ENCODE assay signal across 8 cellular contexts in the genomic region with DNA sequence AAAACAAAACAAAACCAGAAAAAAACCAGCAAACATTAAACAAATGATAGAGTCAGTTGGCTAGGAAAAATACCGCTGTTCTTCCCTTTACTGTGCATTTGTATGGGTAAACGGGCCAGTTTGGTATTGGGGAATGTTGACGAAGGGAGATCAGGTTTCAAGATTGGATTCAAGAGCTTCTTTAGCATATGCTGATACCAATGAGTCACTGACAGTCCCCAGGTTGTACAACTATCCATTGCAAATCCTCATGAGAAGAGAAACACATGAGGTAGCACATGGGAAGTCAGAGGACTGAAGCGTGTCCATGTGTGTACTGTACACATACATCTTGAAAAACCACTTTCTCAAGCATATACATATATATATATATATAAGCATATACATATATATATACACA. TPM values are rescaled to one million over a fixed set of nuclear protein-coding genes. Genes with fewer than 3 reads are reported as not detected.
A peak's percentile ranks its signal among the peaks of the same experiment; 100 is the strongest.
DNase-seq lines count a peak whose midpoint lies in the region; ATAC-seq and TF ChIP-seq lines count a peak whose summit lies in the region.

No MANE protein-coding gene starts in this region.

- H3K27ac ChIP-seq in AG04450 (ENCODE audit: low read depth, low read length), result no peak overlapping the region
- no peak overlapping the region for H3K27ac ChIP-seq in left ventricle myocardium inferior (replicated peaks)
- H3K27ac ChIP-seq in CD8-positive, alpha-beta T cell (ENCODE audit: low read depth, low read length), result no peak overlapping the region

- no peak for ATAC-seq in GM18519 (IDR thresholded peaks at IDR 0.05; ENCODE audit: low FRiP score, unreplicated experiment)
- no peak for ATAC-seq in CD8-positive, alpha-beta T cell

- H3K9me3 ChIP-seq in AG04450 (ENCODE audit: control insufficient read depth, insufficient read depth, low read length), result no peaks in the 10 kb centered on the region
- no peaks in the 10 kb centered on the region for H3K9me3 ChIP-seq in HAP-1
- no peaks in the 10 kb centered on the region for H3K9me3 ChIP-seq in left ventricle myocardium inferior (replicated peaks)
- no peaks in the 10 kb centered on the region for H3K9me3 ChIP-seq in CD8-positive, alpha-beta T cell (ENCODE audit: low read length)

- CTCF ChIA-PET in AG04450 (lab: Charles Lee), result interaction anchor here (0.6 to 1.3 kb wide), 3 partner anchors 16 to 57 kb away, joined by 3 to 6 read pairs (median 3); no protein-coding TSS in a partner anchor
- CTCF ChIA-PET in CD8-positive, alpha-beta T cell (lab: Charles Lee), result interaction anchor here (0.9 kb wide), 1 partner anchor 16 kb away, joined by 5 read pairs; no protein-coding TSS in a partner anchor

- H3K4me3 Mint-ChIP-seq in CD8-positive, alpha-beta T cell, result no peak overlapping the region

- DNase-seq in AG04450 (ENCODE audit: low read depth, low spot score) (peak; percentile 77), HAP-1 (ENCODE audit: low spot score in 2 of 2) (peak; percentile 34 to 81), NCI-H69 (lab: John Stamatoyannopoulos, UW) (peak; percentile 61), fibroblast of gingiva (ENCODE audit: low read depth) (peak; percentile 75), left ventricle myocardium inferior (no peak), GM13977 (ENCODE audit: low spot score) (no peak)
- DNase-seq in CD8-positive, alpha-beta T cell, result no peak

- H3K27ac Mint-ChIP-seq in CD8-positive, alpha-beta T cell, result no peak overlapping the region

- peaks cover 18% of the 10 kb centered on the region for H3K36me3 Mint-ChIP-seq in CD8-positive, alpha-beta T cell

- intact Hi-C loops in left ventricle myocardium inferior (cut with micrococcal nuclease), result no loop called here
- intact Hi-C loops in CD8-positive, alpha-beta T cell (cut with DNase I, micrococcal nuclease), result no loop called here

- peaks cover 7% of the 10 kb centered on the region for H3K4me1 ChIP-seq in HAP-1
- peaks cover 9% of the 10 kb centered on the region for H3K4me1 ChIP-seq in left ventricle myocardium inferior
- H3K4me1 ChIP-seq in CD8-positive, alpha-beta T cell (ENCODE audit: insufficient read depth, low read length), result peaks cover 7% of the 10 kb centered on the region

- H3K4me1 Mint-ChIP-seq in CD8-positive, alpha-beta T cell (ENCODE audit: low read depth), result peaks cover 64% of the 10 kb centered on the region

- no peaks in the 10 kb centered on the region for H3K9me3 Mint-ChIP-seq in CD8-positive, alpha-beta T cell

- no peak overlapping the region for H3K4me3 ChIP-seq in AG04450 (ENCODE audit: low read depth, low read length)
- H3K4me3 ChIP-seq in HAP-1, result no peak overlapping the region
- no peak overlapping the region for H3K4me3 ChIP-seq in left ventricle myocardium inferior
- H3K4me3 ChIP-seq in CD8-positive, alpha-beta T cell (ENCODE audit: low read depth, low read length), result no peak overlapping the region

- in situ Hi-C loops in HAP-1 (cut with MboI; ENCODE audit: low sequenced_read_pairs), result no loop called here
- in situ Hi-C loops in GM13977 (cut with MboI; ENCODE audit: low pct_unique_long_range_greater_than_20kb, low sequenced_read_pairs, unreplicated experiment), result no loop called here

- TF ChIP-seq CTCF in AG04450 (IDR thresholded peaks at IDR 0.05; ENCODE audit: low read depth, low read length) (no peak), left ventricle myocardium inferior (IDR thresholded peaks at IDR 0.05; ENCODE audit: borderline replicate concordance) (no peak), GM13977 (IDR thresholded peaks at IDR 0.05; ENCODE audit: extremely low read depth, insufficient read depth, missing control alignments) (no peak)
- TF ChIP-seq CTCF in CD8-positive, alpha-beta T cell (IDR thresholded peaks at IDR 0.05), result no peak

- no peaks in the 10 kb centered on the region for H3K27me3 Mint-ChIP-seq in CD8-positive, alpha-beta T cell (ENCODE audit: low read depth)

- POLR2A ChIA-PET in AG04450 (lab: Yijun Ruan, JAX), result no interaction called here
- POLR2A ChIA-PET in CD8-positive, alpha-beta T cell (lab: Charles Lee), result interaction anchor here (0.7 kb wide), 1 partner anchor 27 kb away, joined by 3 read pairs; no protein-coding TSS in a partner anchor

- H3K36me3 ChIP-seq in HAP-1 (replicated peaks) (no peaks in the 10 kb centered on the region), left ventricle myocardium inferior (peaks cover 13% of the 10 kb centered on the region)
- no peaks in the 10 kb centered on the region for H3K36me3 ChIP-seq in CD8-positive, alpha-beta T cell (ENCODE audit: insufficient read depth, low read length)

- no peaks in the 10 kb centered on the region for H3K27me3 ChIP-seq in AG04450 (ENCODE audit: control insufficient read depth, insufficient read depth, low read length)
- no peaks in the 10 kb centered on the region for H3K27me3 ChIP-seq in HAP-1 (ENCODE audit: low read depth)
- no peaks in the 10 kb centered on the region for H3K27me3 ChIP-seq in left ventricle myocardium inferior (ENCODE audit: low read depth)
- no peaks in the 10 kb centered on the region for H3K27me3 ChIP-seq in CD8-positive, alpha-beta T cell (ENCODE audit: insufficient read depth, low read length)

RNA-seq across cellular contexts. Expression of a gene that starts 25.6 kb away (rescaled TPM):
- not detected in 2 replicates for polyA plus RNA-seq in AG04450 (2011; rRNA removed)
- not detected in 2 replicates for polyA minus RNA-seq in AG04450 (2011; rRNA and poly(A)+ RNA removed)
- not detected for total RNA-seq in left ventricle myocardium inferior
- 1 to 10 TPM; 8.7 to 9.8 TPM for total RNA-seq in CD8-positive, alpha-beta T cell

Comparison
In these comparisons a context has a peak if more than half of its experiments do, and no peak if none do; other contexts are left out.
1. DNase-seq: peak in AG04450 (single experiment), HAP-1 (2 of 2), NCI-H69 (single experiment) and fibroblast of gingiva (single experiment); none in left ventricle myocardium inferior (single experiment), GM13977 (single experiment) and CD8-positive, alpha-beta T cell (0 of 7).